Comparison of ENCODE assay signal across 17 cellular contexts in the genomic region with DNA sequence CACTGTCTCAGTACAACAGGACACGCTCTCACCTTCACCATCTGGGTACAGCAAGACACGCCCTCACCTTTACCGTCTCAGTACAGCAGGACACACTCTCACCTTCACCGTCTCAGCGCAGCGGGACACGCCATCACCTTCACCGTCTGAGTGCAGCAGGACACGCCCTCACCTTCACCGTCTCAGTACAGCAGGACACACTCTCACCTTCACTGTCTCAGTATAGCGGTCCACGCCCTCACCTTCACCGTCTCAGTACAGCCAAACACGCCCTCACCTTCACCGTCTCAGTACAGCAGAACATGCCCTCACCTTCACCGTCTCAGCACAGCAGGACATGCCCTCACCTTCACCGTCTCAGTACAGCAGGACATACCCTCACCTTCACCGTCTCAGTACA.
DNase-seq lines count a peak whose midpoint lies in the region; ATAC-seq, FAIRE-seq and TF ChIP-seq lines count a peak whose summit lies in the region.
"Had no signal": no experiment of that assay in that cellular context is flagged by ENCODE, and none has a peak within 500 bp of the region (broad histone marks: within the 10 kb centered on the region; RNA-seq: fewer than 3 reads in every experiment).

No MANE protein-coding gene starts in this region.

- intact Hi-C loops in cardiac septum (cut with DNase I) (no loop called here), heart right ventricle (cut with DNase I) (no loop called here)

- DNase-seq in cardiac septum (ENCODE audit: low spot score) (peak; percentile 27), heart right ventricle (no peak), WTC11 (ENCODE audit: low spot score) (no peak), mesothelial cell of epicardium (ENCODE audit: low spot score in 2 of 2, unreplicated experiment in 2 of 2) (peak; percentile 2 to 28), urothelium cell line (ENCODE audit: low spot score) (no peak), NCI-H446 (lab: John Stamatoyannopoulos, UW) (no peak), NCI-H524 treated with DMSO at 0.1 percent for 48 hours (lab: John Stamatoyannopoulos, UW) (no peak)
- no peak for DNase-seq in activated T-cell treated with anti-CD3 and anti-CD28 coated beads, Interleukin-2, amount 50 U/mL, for 24 hours
- DNase-seq: activated CD4-positive, CD25-positive, alpha-beta regulatory T cell; effector memory CD8-positive, alpha-beta T cell; MM.1S; NCI-H2081; NCI-H82; upper lobe of right lung had no signal

- no peak overlapping the region for H3K27ac ChIP-seq in heart right ventricle
- H3K27ac ChIP-seq: upper lobe of right lung had no signal

- H3K36me3 Mint-ChIP-seq in WTC11 (peaks cover 11% of the 10 kb centered on the region), mesothelial cell of epicardium (peaks cover 5% of the 10 kb centered on the region)
- H3K36me3 Mint-ChIP-seq in activated T-cell treated with anti-CD3 and anti-CD28 coated beads, Interleukin-2, amount 50 U/mL, for 24 hours (ENCODE audit: low read depth): peaks cover 7% of the 10 kb centered on the region
- H3K36me3 Mint-ChIP-seq: activated naive CD4-positive, alpha-beta T cell treated with anti-CD3 and anti-CD28 coated beads, Interleukin-2, amount 50 U/mL, for 24 hours; T-cell had no signal

- POLR2A ChIA-PET in WTC11 (lab: Charles Lee): no interaction called here

- TF ChIP-seq CTCF in heart right ventricle (IDR thresholded peaks at IDR 0.05) (no peak), WTC11 (IDR thresholded peaks at IDR 0.05) (no peak), mesothelial cell of epicardium (IDR thresholded peaks at IDR 0.05; ENCODE audit: unreplicated experiment) (no peak)

- H3K9me3 Mint-ChIP-seq in WTC11: peaks cover 17% of the 10 kb centered on the region
- peaks cover 14% of the 10 kb centered on the region for H3K9me3 Mint-ChIP-seq in mesothelial cell of epicardium
- H3K9me3 Mint-ChIP-seq in activated T-cell treated with anti-CD3 and anti-CD28 coated beads, Interleukin-2, amount 50 U/mL, for 24 hours: peaks cover 16% of the 10 kb centered on the region
- H3K9me3 Mint-ChIP-seq: activated naive CD4-positive, alpha-beta T cell treated with anti-CD3 and anti-CD28 coated beads, Interleukin-2, amount 50 U/mL, for 24 hours had no signal

- ATAC-seq in heart right ventricle (no peak), WTC11 (no peak)
- ATAC-seq: effector memory CD8-positive, alpha-beta T cell; T-cell; upper lobe of right lung had no signal

- no peaks in the 10 kb centered on the region for H3K36me3 ChIP-seq in heart right ventricle
- H3K36me3 ChIP-seq: HAP-1, upper lobe of right lung had no signal

- CTCF ChIA-PET in WTC11 (lab: Charles Lee): no interaction called here

- peaks cover 26% of the 10 kb centered on the region for H3K4me1 Mint-ChIP-seq in WTC11
- peaks cover 29% of the 10 kb centered on the region for H3K4me1 Mint-ChIP-seq in mesothelial cell of epicardium
- peaks cover 9% of the 10 kb centered on the region for H3K4me1 Mint-ChIP-seq in activated T-cell treated with anti-CD3 and anti-CD28 coated beads, Interleukin-2, amount 50 U/mL, for 24 hours (ENCODE audit: low read depth)
- H3K4me1 Mint-ChIP-seq: activated naive CD4-positive, alpha-beta T cell treated with anti-CD3 and anti-CD28 coated beads, Interleukin-2, amount 50 U/mL, for 24 hours had no signal

- H3K9me3 ChIP-seq in heart right ventricle: peaks cover 0 to 27% (median 17%) of the 10 kb centered on the region in 11 donors

- H3K27me3 ChIP-seq in heart right ventricle: no peaks in the 10 kb centered on the region

- 95 to 98% methylated on average over 18 of the region's 18 CpGs for WGBS in heart right ventricle, 2 donors

- no peak overlapping the region for H3K4me3 ChIP-seq in heart right ventricle
- H3K4me3 ChIP-seq: HAP-1, upper lobe of right lung had no signal

- H3K4me3 Mint-ChIP-seq in WTC11 (no peak overlapping the region), mesothelial cell of epicardium (no peak overlapping the region)
- no peak overlapping the region for H3K4me3 Mint-ChIP-seq in activated T-cell treated with anti-CD3 and anti-CD28 coated beads, Interleukin-2, amount 50 U/mL, for 24 hours
- H3K4me3 Mint-ChIP-seq: activated naive CD4-positive, alpha-beta T cell treated with anti-CD3 and anti-CD28 coated beads, Interleukin-2, amount 50 U/mL, for 24 hours; T-cell had no signal

- peak; percentile 98 for FAIRE-seq in urothelium cell line (lab: Jason Lieb, UNC)

- H3K27me3 Mint-ChIP-seq in WTC11 (ENCODE audit: low read depth): peaks cover 5% of the 10 kb centered on the region; the same call in 1 of the 2 replicates
- H3K27me3 Mint-ChIP-seq in mesothelial cell of epicardium (ENCODE audit: low read depth): no peaks in the 10 kb centered on the region
- peaks cover 5% of the 10 kb centered on the region for H3K27me3 Mint-ChIP-seq in activated T-cell treated with anti-CD3 and anti-CD28 coated beads, Interleukin-2, amount 50 U/mL, for 24 hours
- H3K27me3 Mint-ChIP-seq: activated naive CD4-positive, alpha-beta T cell treated with anti-CD3 and anti-CD28 coated beads, Interleukin-2, amount 50 U/mL, for 24 hours; T-cell had no signal

- H3K4me1 ChIP-seq in heart right ventricle: peaks cover 7 to 47% (median 17%) of the 10 kb centered on the region in 9 donors
- H3K4me1 ChIP-seq: HAP-1, upper lobe of right lung had no signal

- H3K27ac Mint-ChIP-seq in WTC11 (peak overlapping the region; percentile 46), mesothelial cell of epicardium (no peak overlapping the region)
- H3K27ac Mint-ChIP-seq in activated T-cell treated with anti-CD3 and anti-CD28 coated beads, Interleukin-2, amount 50 U/mL, for 24 hours: no peak overlapping the region
- H3K27ac Mint-ChIP-seq: activated naive CD4-positive, alpha-beta T cell treated with anti-CD3 and anti-CD28 coated beads, Interleukin-2, amount 50 U/mL, for 24 hours; effector memory CD8-positive, alpha-beta T cell; T-cell had no signal

TF ChIP-seq in WTC11, 78 proteins besides CTCF, POLR2A, EP300 and RAD21 (continues in another document):
- TF ChIP-seq ZNF396 (CRISPR knock-in tag; IDR thresholded peaks at IDR 0.05; ENCODE audit: borderline replicate concordance) (no peak), ESRRA (CRISPR knock-in tag; IDR thresholded peaks at IDR 0.05; ENCODE audit: borderline replicate concordance) (no peak), ZNF232 (CRISPR knock-in tag; IDR thresholded peaks at IDR 0.05) (no peak), NR1H2 (CRISPR knock-in tag; IDR thresholded peaks at IDR 0.05) (no peak), ZNF423 (CRISPR knock-in tag; IDR thresholded peaks at IDR 0.05) (no peak), IRF2 (CRISPR knock-in tag; IDR thresholded peaks at IDR 0.05; ENCODE audit: borderline replicate concordance, low read depth) (no peak), ATF1 (CRISPR knock-in tag; IDR thresholded peaks at IDR 0.05) (no peak)
- TF ChIP-seq, protein P1, sequence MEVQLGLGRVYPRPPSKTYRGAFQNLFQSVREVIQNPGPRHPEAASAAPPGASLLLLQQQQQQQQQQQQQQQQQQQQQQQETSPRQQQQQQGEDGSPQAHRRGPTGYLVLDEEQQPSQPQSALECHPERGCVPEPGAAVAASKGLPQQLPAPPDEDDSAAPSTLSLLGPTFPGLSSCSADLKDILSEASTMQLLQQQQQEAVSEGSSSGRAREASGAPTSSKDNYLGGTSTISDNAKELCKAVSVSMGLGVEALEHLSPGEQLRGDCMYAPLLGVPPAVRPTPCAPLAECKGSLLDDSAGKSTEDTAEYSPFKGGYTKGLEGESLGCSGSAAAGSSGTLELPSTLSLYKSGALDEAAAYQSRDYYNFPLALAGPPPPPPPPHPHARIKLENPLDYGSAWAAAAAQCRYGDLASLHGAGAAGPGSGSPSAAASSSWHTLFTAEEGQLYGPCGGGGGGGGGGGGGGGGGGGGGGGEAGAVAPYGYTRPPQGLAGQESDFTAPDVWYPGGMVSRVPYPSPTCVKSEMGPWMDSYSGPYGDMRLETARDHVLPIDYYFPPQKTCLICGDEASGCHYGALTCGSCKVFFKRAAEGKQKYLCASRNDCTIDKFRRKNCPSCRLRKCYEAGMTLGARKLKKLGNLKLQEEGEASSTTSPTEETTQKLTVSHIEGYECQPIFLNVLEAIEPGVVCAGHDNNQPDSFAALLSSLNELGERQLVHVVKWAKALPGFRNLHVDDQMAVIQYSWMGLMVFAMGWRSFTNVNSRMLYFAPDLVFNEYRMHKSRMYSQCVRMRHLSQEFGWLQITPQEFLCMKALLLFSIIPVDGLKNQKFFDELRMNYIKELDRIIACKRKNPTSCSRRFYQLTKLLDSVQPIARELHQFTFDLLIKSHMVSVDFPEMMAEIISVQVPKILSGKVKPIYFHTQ (CRISPR knock-in tag; IDR thresholded peaks at IDR 0.05): no peak
- TF ChIP-seq, protein P2, sequence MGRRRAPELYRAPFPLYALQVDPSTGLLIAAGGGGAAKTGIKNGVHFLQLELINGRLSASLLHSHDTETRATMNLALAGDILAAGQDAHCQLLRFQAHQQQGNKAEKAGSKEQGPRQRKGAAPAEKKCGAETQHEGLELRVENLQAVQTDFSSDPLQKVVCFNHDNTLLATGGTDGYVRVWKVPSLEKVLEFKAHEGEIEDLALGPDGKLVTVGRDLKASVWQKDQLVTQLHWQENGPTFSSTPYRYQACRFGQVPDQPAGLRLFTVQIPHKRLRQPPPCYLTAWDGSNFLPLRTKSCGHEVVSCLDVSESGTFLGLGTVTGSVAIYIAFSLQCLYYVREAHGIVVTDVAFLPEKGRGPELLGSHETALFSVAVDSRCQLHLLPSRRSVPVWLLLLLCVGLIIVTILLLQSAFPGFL (CRISPR knock-in tag; IDR thresholded peaks at IDR 0.05; ENCODE audit: borderline replicate concordance): no peak
- TF ChIP-seq, protein P3, sequence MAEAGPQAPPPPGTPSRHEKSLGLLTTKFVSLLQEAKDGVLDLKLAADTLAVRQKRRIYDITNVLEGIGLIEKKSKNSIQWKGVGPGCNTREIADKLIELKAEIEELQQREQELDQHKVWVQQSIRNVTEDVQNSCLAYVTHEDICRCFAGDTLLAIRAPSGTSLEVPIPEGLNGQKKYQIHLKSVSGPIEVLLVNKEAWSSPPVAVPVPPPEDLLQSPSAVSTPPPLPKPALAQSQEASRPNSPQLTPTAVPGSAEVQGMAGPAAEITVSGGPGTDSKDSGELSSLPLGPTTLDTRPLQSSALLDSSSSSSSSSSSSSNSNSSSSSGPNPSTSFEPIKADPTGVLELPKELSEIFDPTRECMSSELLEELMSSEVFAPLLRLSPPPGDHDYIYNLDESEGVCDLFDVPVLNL (CRISPR knock-in tag; IDR thresholded peaks at IDR 0.05; ENCODE audit: borderline replicate concordance, low read depth): no peak
- TF ChIP-seq, protein P4, sequence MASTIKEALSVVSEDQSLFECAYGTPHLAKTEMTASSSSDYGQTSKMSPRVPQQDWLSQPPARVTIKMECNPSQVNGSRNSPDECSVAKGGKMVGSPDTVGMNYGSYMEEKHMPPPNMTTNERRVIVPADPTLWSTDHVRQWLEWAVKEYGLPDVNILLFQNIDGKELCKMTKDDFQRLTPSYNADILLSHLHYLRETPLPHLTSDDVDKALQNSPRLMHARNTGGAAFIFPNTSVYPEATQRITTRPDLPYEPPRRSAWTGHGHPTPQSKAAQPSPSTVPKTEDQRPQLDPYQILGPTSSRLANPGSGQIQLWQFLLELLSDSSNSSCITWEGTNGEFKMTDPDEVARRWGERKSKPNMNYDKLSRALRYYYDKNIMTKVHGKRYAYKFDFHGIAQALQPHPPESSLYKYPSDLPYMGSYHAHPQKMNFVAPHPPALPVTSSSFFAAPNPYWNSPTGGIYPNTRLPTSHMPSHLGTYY (CRISPR knock-in tag; IDR thresholded peaks at IDR 0.05): no peak

Comparison
In these comparisons a context has a peak if more than half of its experiments do, and no peak if none do; other contexts are left out.
1. DNase-seq: peak in cardiac septum (single experiment) and mesothelial cell of epicardium (2 of 2); none in heart right ventricle (0 of 2), WTC11 (single experiment), urothelium cell line (single experiment), NCI-H446 (0 of 2), activated T-cell treated with anti-CD3 and anti-CD28 coated beads, Interleukin-2, amount 50 U/mL, for 24 hours (single experiment) and NCI-H524 treated with DMSO at 0.1 percent for 48 hours (single experiment).